Comparison of ENCODE assay signal across 1 cellular context in genomic region chr6:36333889-36334288, GRCh38.
TF ChIP-seq lines count a peak whose summit lies in the region.

No MANE protein-coding gene starts in this region.

TF ChIP-seq in HepG2, 621 proteins besides CTCF, POLR2A, EP300 and RAD21:
- TF ChIP-seq GABPB1 (CRISPR knock-in tag; IDR thresholded peaks at IDR 0.05), result 0 out of 2 replicates have a peak, but pooled peaks have one; percentile 14
- no peak for TF ChIP-seq RNF219 (CRISPR knock-in tag; IDR thresholded peaks at IDR 0.05)
